24 cellular contexts compared by ENCODE assay signal in the genomic region with DNA sequence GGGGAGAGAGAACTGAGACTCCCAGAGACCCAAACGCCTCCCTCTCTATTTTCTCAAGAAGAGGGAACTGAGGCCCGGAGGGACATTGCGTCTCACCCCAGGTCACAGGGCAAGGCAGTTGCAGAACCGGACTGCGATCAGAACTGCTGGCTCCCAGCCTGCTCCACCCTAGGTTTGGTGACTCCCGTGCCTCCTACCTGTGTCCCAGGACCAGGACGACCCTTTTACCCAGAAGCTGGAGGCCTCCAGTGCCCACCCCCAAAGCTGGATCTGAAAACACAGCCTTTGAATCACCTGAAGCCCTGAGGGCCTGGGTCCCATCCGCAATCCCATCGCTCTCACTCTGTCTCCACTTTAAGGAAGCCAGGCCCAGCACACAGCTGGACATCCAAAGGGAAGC. TPM values are rescaled to one million over a fixed set of nuclear protein-coding genes. Genes with fewer than 3 reads are reported as not detected.
A peak's percentile ranks its signal among the peaks of the same experiment; 100 is the strongest.
DNase-seq lines count a peak whose midpoint lies in the region; TF ChIP-seq lines count a peak whose summit lies in the region.
"Had no signal": no experiment of that assay in that cellular context is flagged by ENCODE, and none has a peak within 500 bp of the region (broad histone marks: within the 10 kb centered on the region; RNA-seq: fewer than 3 reads in every experiment).

No MANE protein-coding gene starts in this region.

- DNase-seq in activated CD4-positive, alpha-beta T cell treated with anti-CD3 and anti-CD28 coated beads, Interleukin-2, amount 10 ng/mL, durations not matched to agents 24 days and 14 days = peak; percentile 55
- DNase-seq in activated CD4-positive, alpha-beta T cell treated with anti-CD3 and anti-CD28 coated beads, Interleukin-2, amount 50 U/mL, for 4 hours = no peak
- peak; percentile 14 for DNase-seq in HuH-7 (ENCODE audit: low spot score)
- no peak for DNase-seq in glutamatergic neuron
- peak; percentile 69 for DNase-seq in sigmoid colon
- no peak for DNase-seq in UCSD-AML1 (lab: John Stamatoyannopoulos, UW; ENCODE audit: unreplicated experiment)
- DNase-seq in NOMO-1 treated with DMSO at 0.1 percent for 48 hours (lab: John Stamatoyannopoulos, UW; ENCODE audit: unreplicated experiment) = no peak
- no peak for DNase-seq in NCI-H1694 treated with DMSO at 0.1 percent for 48 hours (lab: John Stamatoyannopoulos, UW)
- DNase-seq: ACHN; AML-193; C1 segment of cervical spinal cord; CD8-positive, alpha-beta memory T cell; GM23248; KG1; NCI-H1092 treated with DMSO at 0.1 percent for 48 hours; NCI-H1436 treated with DMSO at 0.1 percent for 48 hours; NCI-H2081; NCI-H2171; NCI-H345; Right ventricle myocardium superior had no signal

- H3K9me3 Mint-ChIP-seq in activated CD4-positive, alpha-beta T cell treated with anti-CD3 and anti-CD28 coated beads, Interleukin-2, amount 10 ng/mL, durations not matched to agents 24 days and 14 days = no peaks in the 10 kb centered on the region
- H3K9me3 Mint-ChIP-seq in glutamatergic neuron (ENCODE audit: unreplicated experiment) = no peaks in the 10 kb centered on the region
- H3K9me3 Mint-ChIP-seq: CD8-positive, alpha-beta memory T cell had no signal

- H3K4me3 ChIP-seq in sigmoid colon = no peak overlapping the region
- H3K4me3 ChIP-seq: GM12878, GM23248, SK-N-MC had no signal

- H3K36me3 ChIP-seq in sigmoid colon = no peaks in the 10 kb centered on the region

- TF ChIP-seq EP300 in sigmoid colon (IDR thresholded peaks at IDR 0.05) = no peak

- H3K4me3 Mint-ChIP-seq in activated CD4-positive, alpha-beta T cell treated with anti-CD3 and anti-CD28 coated beads, Interleukin-2, amount 10 ng/mL, durations not matched to agents 24 days and 14 days = no peak overlapping the region
- H3K4me3 Mint-ChIP-seq in glutamatergic neuron (ENCODE audit: unreplicated experiment) = peak overlapping the region; percentile 25
- H3K4me3 Mint-ChIP-seq: CD8-positive, alpha-beta memory T cell had no signal

- 78 to 89% methylated on average over 9 of the region's 9 CpGs for WGBS in sigmoid colon, 2 donors

- TF ChIP-seq POLR2A in sigmoid colon (IDR thresholded peaks at IDR 0.05) = no peak

- intact Hi-C loops in activated CD4-positive, alpha-beta T cell treated with anti-CD3 and anti-CD28 coated beads, Interleukin-2, amount 10 ng/mL, durations not matched to agents 24 days and 14 days (cut with micrococcal nuclease) = no loop called here
- intact Hi-C loops in sigmoid colon (cut with DNase I) = no loop called here

- no peak overlapping the region for H3K27ac ChIP-seq in sigmoid colon
- H3K27ac ChIP-seq: 22Rv1, GM23248, SK-N-MC had no signal

- peaks cover 6% of the 10 kb centered on the region for H3K27me3 Mint-ChIP-seq in activated CD4-positive, alpha-beta T cell treated with anti-CD3 and anti-CD28 coated beads, Interleukin-2, amount 10 ng/mL, durations not matched to agents 24 days and 14 days
- peaks cover 16% of the 10 kb centered on the region for H3K27me3 Mint-ChIP-seq in glutamatergic neuron (ENCODE audit: unreplicated experiment)

- no peaks in the 10 kb centered on the region for H3K36me3 Mint-ChIP-seq in activated CD4-positive, alpha-beta T cell treated with anti-CD3 and anti-CD28 coated beads, Interleukin-2, amount 10 ng/mL, durations not matched to agents 24 days and 14 days (ENCODE audit: low read depth)
- H3K36me3 Mint-ChIP-seq in glutamatergic neuron (ENCODE audit: unreplicated experiment) = no peaks in the 10 kb centered on the region
- H3K36me3 Mint-ChIP-seq: CD8-positive, alpha-beta memory T cell had no signal

- H3K4me1 Mint-ChIP-seq in activated CD4-positive, alpha-beta T cell treated with anti-CD3 and anti-CD28 coated beads, Interleukin-2, amount 10 ng/mL, durations not matched to agents 24 days and 14 days = no peaks in the 10 kb centered on the region
- H3K4me1 Mint-ChIP-seq in glutamatergic neuron (ENCODE audit: low read depth, unreplicated experiment) = peaks cover 7% of the 10 kb centered on the region
- H3K4me1 Mint-ChIP-seq: CD8-positive, alpha-beta memory T cell had no signal

- no peaks in the 10 kb centered on the region for H3K27me3 ChIP-seq in sigmoid colon

- no peak overlapping the region for H3K27ac Mint-ChIP-seq in activated CD4-positive, alpha-beta T cell treated with anti-CD3 and anti-CD28 coated beads, Interleukin-2, amount 10 ng/mL, durations not matched to agents 24 days and 14 days
- peak overlapping the region; percentile 26 for H3K27ac Mint-ChIP-seq in glutamatergic neuron (ENCODE audit: unreplicated experiment)

- H3K4me1 ChIP-seq in sigmoid colon = peaks cover 0 to 10% (median 4%) of the 10 kb centered on the region in 4 donors

- TF ChIP-seq CTCF in glutamatergic neuron (IDR thresholded peaks at IDR 0.05; ENCODE audit: partially characterized antibody, unreplicated experiment) = no peak
- no peak for TF ChIP-seq CTCF in sigmoid colon (IDR thresholded peaks at IDR 0.05)

- no peaks in the 10 kb centered on the region for H3K9me3 ChIP-seq in sigmoid colon

RNA-seq across cellular contexts. Expression of gene GSTT4, which starts 1.4 kb away (rescaled TPM):
- not detected in 2 replicates for total RNA-seq in activated CD4-positive, alpha-beta T cell treated with anti-CD3 and anti-CD28 coated beads, Interleukin-2, amount 10 ng/mL, durations not matched to agents 24 days and 14 days
- total RNA-seq in glutamatergic neuron (ENCODE audit: unreplicated experiment) (not detected), sigmoid colon (not detected)
- not detected for polyA plus RNA-seq in sigmoid colon
- total RNA-seq: CD8-positive, alpha-beta memory T cell; GM12878; GM23248; Right ventricle myocardium superior; RPMI7951 had no signal
- polyA plus RNA-seq: CD8-positive, alpha-beta memory T cell; GM12878; GM23248 had no signal

RNA-seq across cellular contexts. Expression of gene CABIN1, which starts 7.2 kb away (rescaled TPM):
- total RNA-seq in activated CD4-positive, alpha-beta T cell treated with anti-CD3 and anti-CD28 coated beads, Interleukin-2, amount 10 ng/mL, durations not matched to agents 24 days and 14 days = 100 and 103 TPM in 2 replicates
- total RNA-seq in glutamatergic neuron (ENCODE audit: unreplicated experiment) = 72.5 TPM
- total RNA-seq in sigmoid colon = 10 to 100 TPM; 21.2 to 77.3 (median 35.6) TPM
- polyA plus RNA-seq in sigmoid colon = 10 to 100 TPM; 13.8 to 43.5 (median 15.7) TPM

RNA-seq across cellular contexts. Expression of gene GSTT2, which starts 24.0 kb away (rescaled TPM):
- total RNA-seq in activated CD4-positive, alpha-beta T cell treated with anti-CD3 and anti-CD28 coated beads, Interleukin-2, amount 10 ng/mL, durations not matched to agents 24 days and 14 days = 0.42 TPM in 1 of 2 replicates, not detected in the other
- total RNA-seq in glutamatergic neuron (ENCODE audit: unreplicated experiment) (0.76 TPM), sigmoid colon (not detected)
- 1 to 10 TPM in 2 of 3 donors, not detected in 1; 1.1 to 1.2 TPM for polyA plus RNA-seq in sigmoid colon
- total RNA-seq: CD8-positive, alpha-beta memory T cell; GM12878 had no signal
- polyA plus RNA-seq: CD8-positive, alpha-beta memory T cell; GM12878 had no signal

RNA-seq across cellular contexts. Expression of gene DDT, which starts 29.6 kb away (rescaled TPM):
- total RNA-seq in activated CD4-positive, alpha-beta T cell treated with anti-CD3 and anti-CD28 coated beads, Interleukin-2, amount 10 ng/mL, durations not matched to agents 24 days and 14 days = 106 and 108 TPM in 2 replicates
- total RNA-seq in glutamatergic neuron (ENCODE audit: unreplicated experiment) (95.9 TPM), sigmoid colon (100 to 1,000 TPM in 2 of 4 donors, 10 to 100 TPM in 2; 80.9 to 144 (median 111) TPM)
- polyA plus RNA-seq in sigmoid colon = 100 to 1,000 TPM; 261 to 640 (median 486) TPM

RNA-seq across cellular contexts. Expression of gene DDTL, which starts 37.2 kb away (rescaled TPM):
- 5.0 TPM in 2 replicates for total RNA-seq in activated CD4-positive, alpha-beta T cell treated with anti-CD3 and anti-CD28 coated beads, Interleukin-2, amount 10 ng/mL, durations not matched to agents 24 days and 14 days
- 0.96 TPM for total RNA-seq in glutamatergic neuron (ENCODE audit: unreplicated experiment)
- total RNA-seq in sigmoid colon = 1 to 10 TPM in 1 of 4 donors, under 1 TPM in 1, not detected in 2; 0.55 to 2.0 TPM
- 1 to 10 TPM; 1.2 to 7.3 (median 2.8) TPM for polyA plus RNA-seq in sigmoid colon
- total RNA-seq: CD8-positive, alpha-beta memory T cell; GM23248 had no signal

Comparison
In these comparisons a context has a peak if more than half of its experiments do, and no peak if none do; other contexts are left out.
1. DNase-seq: peak in activated CD4-positive, alpha-beta T cell treated with anti-CD3 and anti-CD28 coated beads, Interleukin-2, amount 10 ng/mL, durations not matched to agents 24 days and 14 days (single experiment), HuH-7 (single experiment) and sigmoid colon (single experiment); none in activated CD4-positive, alpha-beta T cell treated with anti-CD3 and anti-CD28 coated beads, Interleukin-2, amount 50 U/mL, for 4 hours (0 of 2), glutamatergic neuron (single experiment), UCSD-AML1 (single experiment), NOMO-1 treated with DMSO at 0.1 percent for 48 hours (single experiment) and NCI-H1694 treated with DMSO at 0.1 percent for 48 hours (single experiment).